ENCODE assay signal across 8 cellular contexts in the genomic region with DNA sequence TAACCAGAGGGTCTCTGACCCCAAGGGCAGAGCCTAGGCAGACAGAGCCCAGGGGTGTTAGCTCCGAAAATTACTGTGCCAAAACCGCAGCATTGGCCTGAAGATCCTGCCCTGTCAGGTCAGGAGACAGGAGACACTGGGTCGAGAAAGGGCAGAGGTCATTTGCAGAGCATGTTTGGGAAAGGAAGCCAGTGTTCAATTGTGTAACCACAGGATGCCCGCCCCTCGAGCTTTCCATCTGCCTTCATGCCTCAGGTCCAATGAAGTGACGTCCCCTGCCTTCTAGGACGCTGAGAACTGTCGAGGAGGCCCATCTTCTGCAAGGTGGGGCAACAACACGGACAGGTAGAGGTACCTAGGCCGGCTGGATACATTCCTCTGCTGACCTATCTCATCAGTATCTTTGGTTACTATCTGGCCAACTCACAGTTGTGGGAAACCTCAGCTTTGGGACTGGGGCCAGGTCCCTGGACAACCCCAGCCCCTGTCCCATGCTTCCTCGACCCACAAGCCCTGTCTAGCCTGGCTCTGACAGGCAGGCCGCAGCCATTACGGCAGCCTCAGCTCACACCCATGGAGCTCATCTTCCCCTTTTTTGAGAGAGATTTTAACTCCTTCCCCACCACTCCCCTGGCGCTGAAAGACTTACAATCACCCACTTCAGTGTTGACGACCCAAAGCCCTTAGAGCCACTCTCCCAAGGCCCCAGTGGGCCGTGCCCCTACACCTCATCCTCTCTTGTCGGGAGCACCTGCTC. TPM values are rescaled to one million over a fixed set of nuclear protein-coding genes. Genes with fewer than 3 reads are reported as not detected.
DNase-seq lines count a peak whose midpoint lies in the region; ATAC-seq and TF ChIP-seq lines count a peak whose summit lies in the region.

No MANE protein-coding gene starts in this region.

- H3K4me3 Mint-ChIP-seq in activated naive CD4-positive, alpha-beta T cell treated with anti-CD3 and anti-CD28 coated beads, Interleukin-2, amount 10 ng/mL, durations not matched to agents 7 days and 5 days = peak overlapping the region; percentile 96
- H3K4me3 Mint-ChIP-seq in T-helper 2 cell treated with Interferon-gamma antibody and Interleukin-4, amounts not matched to agents 5 μg/mL and 100 μg/mL, for 36 hours = peak overlapping the region; percentile 91
- peak overlapping the region; percentile 88 to 93 (median 90) for H3K4me3 Mint-ChIP-seq in nephron

- H3K4me1 Mint-ChIP-seq in activated naive CD4-positive, alpha-beta T cell treated with anti-CD3 and anti-CD28 coated beads, Interleukin-2, amount 10 ng/mL, durations not matched to agents 7 days and 5 days = peaks cover 45% of the 10 kb centered on the region
- peaks cover 28% of the 10 kb centered on the region for H3K4me1 Mint-ChIP-seq in T-helper 2 cell treated with Interferon-gamma antibody and Interleukin-4, amounts not matched to agents 5 μg/mL and 100 μg/mL, for 36 hours (ENCODE audit: low read depth)
- H3K4me1 Mint-ChIP-seq in nephron = peaks cover 12% of the 10 kb centered on the region

- H3K27me3 Mint-ChIP-seq in activated naive CD4-positive, alpha-beta T cell treated with anti-CD3 and anti-CD28 coated beads, Interleukin-2, amount 10 ng/mL, durations not matched to agents 7 days and 5 days = no peaks in the 10 kb centered on the region
- no peaks in the 10 kb centered on the region for H3K27me3 Mint-ChIP-seq in T-helper 2 cell treated with Interferon-gamma antibody and Interleukin-4, amounts not matched to agents 5 μg/mL and 100 μg/mL, for 36 hours (ENCODE audit: low read depth)
- H3K27me3 Mint-ChIP-seq in nephron (ENCODE audit: low read depth) = peaks cover 7% of the 10 kb centered on the region

- 7% methylated on average over 17 of the region's 17 CpGs for WGBS in esophagus muscularis mucosa

- no peak for TF ChIP-seq EP300 in esophagus muscularis mucosa (IDR thresholded peaks at IDR 0.05)

- H3K9me3 ChIP-seq in esophagus muscularis mucosa = no peaks in the 10 kb centered on the region

- H3K27ac ChIP-seq in esophagus muscularis mucosa (replicated peaks in 1 of 4) = peak overlapping the region; percentile 92 to 94 (median 93)

- peaks cover 13% of the 10 kb centered on the region for H3K36me3 Mint-ChIP-seq in activated naive CD4-positive, alpha-beta T cell treated with anti-CD3 and anti-CD28 coated beads, Interleukin-2, amount 10 ng/mL, durations not matched to agents 7 days and 5 days
- H3K36me3 Mint-ChIP-seq in T-helper 2 cell treated with Interferon-gamma antibody and Interleukin-4, amounts not matched to agents 5 μg/mL and 100 μg/mL, for 36 hours (ENCODE audit: low read depth) = peaks cover 24% of the 10 kb centered on the region
- H3K36me3 Mint-ChIP-seq in nephron (ENCODE audit: low read depth) = peaks cover 5% of the 10 kb centered on the region

- H3K27ac Mint-ChIP-seq in activated naive CD4-positive, alpha-beta T cell treated with anti-CD3 and anti-CD28 coated beads, Interleukin-2, amount 10 ng/mL, durations not matched to agents 7 days and 5 days = peak overlapping the region; percentile 85
- H3K27ac Mint-ChIP-seq in T-helper 2 cell treated with Interferon-gamma antibody and Interleukin-4, amounts not matched to agents 5 μg/mL and 100 μg/mL, for 36 hours = peak overlapping the region; percentile 89
- peak overlapping the region; percentile 82 to 85 (median 83) for H3K27ac Mint-ChIP-seq in nephron

- ATAC-seq in HG03108 (IDR thresholded peaks at IDR 0.05; ENCODE audit: unreplicated experiment) = peak; percentile 20

- peak; percentile 40 for DNase-seq in activated naive CD4-positive, alpha-beta T cell treated with anti-CD3 and anti-CD28 coated beads, Interleukin-2, amount 10 ng/mL, durations not matched to agents 7 days and 5 days
- DNase-seq in activated naive CD4-positive, alpha-beta T cell treated with anti-CD3 and anti-CD28 coated beads, Interleukin-2, amount 50 U/mL, for 16 hours = no peak
- no peak for DNase-seq in T-helper 2 cell treated with Interferon-gamma antibody and Interleukin-4, amounts not matched to agents 5 μg/mL and 100 μg/mL, for 36 hours (ENCODE audit: low spot score)
- DNase-seq in esophagus muscularis mucosa (ENCODE audit: extremely low spot score) = no peak
- DNase-seq in NCI-H187 (lab: John Stamatoyannopoulos, UW) = no peak
- no peak for DNase-seq in DMS153 treated with DMSO at 0.1 percent for 48 hours (lab: John Stamatoyannopoulos, UW; ENCODE audit: unreplicated experiment)

- no peak for TF ChIP-seq POLR2A in esophagus muscularis mucosa (IDR thresholded peaks at IDR 0.05; ENCODE audit: low read depth)

- peaks cover 24 to 61% (median 57%) of the 10 kb centered on the region in 4 donors for H3K4me1 ChIP-seq in esophagus muscularis mucosa

- no peaks in the 10 kb centered on the region for H3K9me3 Mint-ChIP-seq in activated naive CD4-positive, alpha-beta T cell treated with anti-CD3 and anti-CD28 coated beads, Interleukin-2, amount 10 ng/mL, durations not matched to agents 7 days and 5 days
- no peaks in the 10 kb centered on the region for H3K9me3 Mint-ChIP-seq in T-helper 2 cell treated with Interferon-gamma antibody and Interleukin-4, amounts not matched to agents 5 μg/mL and 100 μg/mL, for 36 hours
- H3K9me3 Mint-ChIP-seq in nephron = no peaks in the 10 kb centered on the region

- H3K27me3 ChIP-seq in esophagus muscularis mucosa = peaks cover 0 to 4% (median 0%) of the 10 kb centered on the region in 4 donors

- CTCF ChIA-PET in activated naive CD4-positive, alpha-beta T cell treated with anti-CD3 and anti-CD28 coated beads, Interleukin-2, amount 10 ng/mL, durations not matched to agents 7 days and 5 days (lab: Charles Lee) = interaction anchor here (0.6 to 2.0 kb wide), 4 partner anchors 8 to 1199 kb away, joined by 3 to 9 read pairs (median 5); partner anchors contain the start of gene PTPN7

- intact Hi-C loops in esophagus muscularis mucosa (cut with DNase I) = no loop called here

- H3K36me3 ChIP-seq in esophagus muscularis mucosa = peaks cover 0 to 7% (median 1%) of the 10 kb centered on the region in 4 donors

- TF ChIP-seq CTCF in esophagus muscularis mucosa (IDR thresholded peaks at IDR 0.05) = no peak
- TF ChIP-seq CTCF in nephron (IDR thresholded peaks at IDR 0.05; ENCODE audit: unreplicated experiment in 3 of 3) = no peak

- H3K4me3 ChIP-seq in esophagus muscularis mucosa = peak overlapping the region; percentile 78 to 99 (median 99)

RNA-seq across cellular contexts. Expression of gene ARL8A, which starts 1.3 kb away (rescaled TPM):
- 10 to 100 TPM; 41.1 to 60.8 (median 53.6) TPM for total RNA-seq in esophagus muscularis mucosa

RNA-seq across cellular contexts. Expression of gene PTPN7, which starts 17.2 kb away (rescaled TPM):
- 1 to 10 TPM in 2 of 4 donors, under 1 TPM in 2; 0.78 to 2.5 (median 1.3) TPM for total RNA-seq in esophagus muscularis mucosa

RNA-seq across cellular contexts. Expression of gene GPR37L1, which starts 20.5 kb away (rescaled TPM):
- under 1 TPM in 3 of 4 donors, not detected in 1; 0.17 to 0.69 (median 0.58) TPM for total RNA-seq in esophagus muscularis mucosa

RNA-seq across cellular contexts. Expression of gene LGR6, which starts 50.4 kb away (rescaled TPM):
- 1 to 10 TPM in 1 of 4 donors, under 1 TPM in 2, not detected in 1; under 0.01 to 1.2 (median 0.78) TPM for total RNA-seq in esophagus muscularis mucosa
